Comparison of ENCODE assay signal across 22 cellular contexts in genomic region chr18:12993439-12993838, GRCh38. TPM values are rescaled to one million over a fixed set of nuclear protein-coding genes. Genes with fewer than 3 reads are reported as not detected.
DNase-seq lines count a peak whose midpoint lies in the region; ATAC-seq and TF ChIP-seq lines count a peak whose summit lies in the region.
"Had no signal": no experiment of that assay in that cellular context is flagged by ENCODE, and none has a peak within 500 bp of the region (broad histone marks: within the 10 kb centered on the region; RNA-seq: fewer than 3 reads in every experiment).

No MANE protein-coding gene starts in this region.

- POLR2A ChIA-PET in SK-N-SH (lab: Yijun Ruan, JAX) = no interaction called here
- POLR2A ChIA-PET in PC-9 (lab: Charles Lee; ENCODE audit: unreplicated experiment) = no interaction called here

- H3K27ac ChIP-seq in SK-N-SH (ENCODE audit: low read depth in 2 of 2, low read length in 1 of 2) (no peak overlapping the region), DOHH2 (ENCODE audit: low read depth, low read length) (no peak overlapping the region), PC-9 (no peak overlapping the region), endodermal cell (ENCODE audit: low read depth, low read length) (no peak overlapping the region)
- H3K27ac ChIP-seq: 22Rv1, cardiac muscle cell, ovary, upper lobe of left lung had no signal

- no peak overlapping the region for H3K27ac Mint-ChIP-seq in endodermal cell
- H3K27ac Mint-ChIP-seq: activated CD4-positive, alpha-beta T cell treated with anti-CD3 and anti-CD28 coated beads for 36 hours had no signal

- H3K36me3 ChIP-seq in SK-N-SH (replicated peaks in 1 of 2; ENCODE audit: control insufficient read depth in 1 of 2, insufficient read depth in 2 of 2, low read length in 1 of 2) (no peaks in the 10 kb centered on the region), DOHH2 (ENCODE audit: control insufficient read depth, low read length) (peaks cover 52% of the 10 kb centered on the region), PC-9 (ENCODE audit: low read depth) (0 out of 2 replicates have a peak, but pooled peaks cover 4% of the 10 kb centered on the region), endodermal cell (ENCODE audit: control insufficient read depth, insufficient read depth, low read length) (peaks cover 9% of the 10 kb centered on the region)
- H3K36me3 ChIP-seq: cardiac muscle cell, ovary, upper lobe of left lung had no signal

- no peak overlapping the region for H2AFZ ChIP-seq in SK-N-SH (ENCODE audit: low read depth)
- no peak overlapping the region for H2AFZ ChIP-seq in PC-9

- TF ChIP-seq CTCF in SK-N-SH (IDR thresholded peaks at IDR 0.05) (no peak), DOHH2 (IDR thresholded peaks at IDR 0.05; ENCODE audit: low read depth, low read length, poor library complexity, severe bottlenecking) (no peak), PC-9 (conservative IDR thresholded peaks at IDR 0.05) (no peak), endodermal cell (conservative IDR thresholded peaks at IDR 0.05) (peak; percentile 31)

- H3K4me3 ChIP-seq in SK-N-SH (ENCODE audit: low read depth in 2 of 2, low read length in 1 of 2) (no peak overlapping the region), DOHH2 (ENCODE audit: low read length) (peak overlapping the region; percentile 89), PC-9 (no peak overlapping the region), endodermal cell (ENCODE audit: low read length) (peak overlapping the region; percentile 97)
- H3K4me3 ChIP-seq: cardiac muscle cell, ovary, upper lobe of left lung had no signal

- ATAC-seq in SK-N-SH treated with all-trans-retinoic acid at 6 μM for 48 hours (no peak), HG02759 (IDR thresholded peaks at IDR 0.05; ENCODE audit: unreplicated experiment) (no peak), HG03439 (IDR thresholded peaks at IDR 0.05; ENCODE audit: unreplicated experiment) (no peak)
- ATAC-seq: activated CD4-positive, alpha-beta T cell treated with anti-CD3 and anti-CD28 coated beads for 36 hours had no signal

- intact Hi-C loops in PC-9 (cut with micrococcal nuclease; ENCODE audit: unreplicated experiment) = no loop called here

- H3F3A ChIP-seq in SK-N-SH (replicated peaks; ENCODE audit: insufficient read depth) = peaks cover 8% of the 10 kb centered on the region
- H3F3A ChIP-seq in DOHH2 (ENCODE audit: control insufficient read depth, insufficient read depth) = peaks cover 7% of the 10 kb centered on the region
- H3F3A ChIP-seq in PC-9 (ENCODE audit: insufficient read depth, low read depth) = peaks cover 37% of the 10 kb centered on the region

- 82% methylated on average over 2 of the region's 2 CpGs for WGBS in SK-N-SH (ENCODE audit: low lambda C conversion rate)
- WGBS in endodermal cell (ENCODE audit: insufficient coverage in 1 of 2, insufficient read length in 1 of 2), 2 experiments = 21 to 57% methylated on average over 1 to 2 of the region's 2 CpGs

- H3K9me3 ChIP-seq in SK-N-SH (no peaks in the 10 kb centered on the region), DOHH2 (ENCODE audit: control insufficient read depth, insufficient read depth, low read length) (no peaks in the 10 kb centered on the region), PC-9 (ENCODE audit: insufficient read depth, low read depth) (no peaks in the 10 kb centered on the region), endodermal cell (ENCODE audit: control insufficient read depth, low read length) (peaks cover 6% of the 10 kb centered on the region)
- H3K9me3 ChIP-seq: ovary, upper lobe of left lung had no signal

- BruUV-seq in PC-9 (replicated peaks; lab: Mats Ljungman, UMichigan) = no TSS peak

- no peak for TF ChIP-seq EP300 in SK-N-SH (IDR thresholded peaks at IDR 0.05; ENCODE audit: borderline replicate concordance in 1 of 2, low read depth in 1 of 2, low read length in 1 of 2)

- CTCF ChIA-PET in SK-N-SH (lab: Yijun Ruan, JAX) (no interaction called here), PC-9 (lab: Charles Lee) (no interaction called here)

- peaks cover 69% of the 10 kb centered on the region for H3K79me2 ChIP-seq in SK-N-SH (ENCODE audit: insufficient read depth)
- H3K79me2 ChIP-seq in DOHH2 (ENCODE audit: control insufficient read depth, low read length) = peaks cover 81% of the 10 kb centered on the region
- peaks cover 69% of the 10 kb centered on the region for H3K79me2 ChIP-seq in PC-9 (ENCODE audit: low read depth)

- H3K27me3 Mint-ChIP-seq in endodermal cell (ENCODE audit: insufficient read depth) = no peaks in the 10 kb centered on the region
- H3K27me3 Mint-ChIP-seq: activated CD4-positive, alpha-beta T cell treated with anti-CD3 and anti-CD28 coated beads for 36 hours had no signal

- H4K20me1 ChIP-seq in SK-N-SH (ENCODE audit: insufficient read depth) (peaks cover 13% of the 10 kb centered on the region; the same call in 1 of the 2 replicates), DOHH2 (ENCODE audit: control insufficient read depth, insufficient read depth, low read depth, low read length) (peaks cover 19% of the 10 kb centered on the region; the same call in 1 of the 2 replicates), PC-9 (ENCODE audit: insufficient read depth) (peaks cover 8% of the 10 kb centered on the region; the same call in 1 of the 2 replicates)

- no peak overlapping the region for H3K4me3 Mint-ChIP-seq in endodermal cell

- no peak for TF ChIP-seq RAD21 in SK-N-SH (IDR thresholded peaks at IDR 0.05; ENCODE audit: low read length)

- 0 out of 2 replicates have a peak overlapping the region, but pooled peaks have one; percentile 74 for H3K4me2 ChIP-seq in SK-N-SH
- H3K4me2 ChIP-seq in DOHH2 (ENCODE audit: low read length) = peak overlapping the region; percentile 93
- H3K4me2 ChIP-seq in PC-9 = peak overlapping the region; percentile 88; the same call in 1 of the 2 replicates

- H3K9me2 ChIP-seq in SK-N-SH (no peaks in the 10 kb centered on the region), DOHH2 (replicated peaks; ENCODE audit: control insufficient read depth, low read length) (no peaks in the 10 kb centered on the region), PC-9 (ENCODE audit: insufficient read depth) (no peaks in the 10 kb centered on the region)

- H3K4me1 ChIP-seq in SK-N-SH (ENCODE audit: control insufficient read depth in 1 of 2, insufficient read depth in 2 of 2, low read depth in 1 of 2, low read length in 1 of 2) (peaks cover 4 to 26% of the 10 kb centered on the region in 2 experiments; a peak in 3 of 4 replicates), DOHH2 (ENCODE audit: control insufficient read depth, low read length) (peaks cover 50% of the 10 kb centered on the region), PC-9 (replicated peaks; ENCODE audit: insufficient read depth) (peaks cover 26% of the 10 kb centered on the region), endodermal cell (ENCODE audit: control insufficient read depth, insufficient read depth, low read length) (peaks cover 6% of the 10 kb centered on the region)

- H3K9ac ChIP-seq in SK-N-SH (no peak overlapping the region), endodermal cell (ENCODE audit: extremely low read depth, low read length, poor library complexity, severe bottlenecking) (no peak overlapping the region)

- H3K36me3 Mint-ChIP-seq in endodermal cell (ENCODE audit: low read depth) = no peaks in the 10 kb centered on the region

- H3K9me3 Mint-ChIP-seq in endodermal cell = no peaks in the 10 kb centered on the region

- H3K27me3 ChIP-seq in SK-N-SH (ENCODE audit: insufficient read depth) = no peaks in the 10 kb centered on the region
- H3K27me3 ChIP-seq in DOHH2 (ENCODE audit: control insufficient read depth, low read length) = no peaks in the 10 kb centered on the region
- no peaks in the 10 kb centered on the region for H3K27me3 ChIP-seq in PC-9 (ENCODE audit: insufficient read depth, low read depth)
- no peaks in the 10 kb centered on the region for H3K27me3 ChIP-seq in endodermal cell (ENCODE audit: control insufficient read depth, insufficient read depth, low read length, poor library complexity, severe bottlenecking)
- H3K27me3 ChIP-seq: cardiac muscle cell, ovary, upper lobe of left lung had no signal

- peaks cover 28% of the 10 kb centered on the region for H3K4me1 Mint-ChIP-seq in endodermal cell

- DNase-seq in SK-N-SH (no peak), PC-9 (no peak), endodermal cell (peak; percentile 62), activated gamma-delta T cell (lab: John Stamatoyannopoulos, UW) (no peak)
- DNase-seq: activated CD4-positive, alpha-beta T cell treated with anti-CD3 and anti-CD28 coated beads for 36 hours; amniotic stem cell; DMS79 treated with DMSO at 0.1 percent for 48 hours; GOT3; mesenchymal stem cell; NCI-H146; NCI-H2171; NCI-H526 treated with DMSO at 0.1 percent for 48 hours; ovary; Right ventricle myocardium superior; stimulated activated CD4-positive, alpha-beta T cell treated with anti-CD3 and anti-CD28 coated beads, Interleukin-12 subunit alpha, Interleukin-12 subunit beta, amount 100 ng/mL, for 4 hours; upper lobe of left lung had no signal

TF ChIP-seq in SK-N-SH, 30 proteins besides CTCF, POLR2A, EP300 and RAD21 (continues in another document):
- TF ChIP-seq MAX (IDR thresholded peaks at IDR 0.05; ENCODE audit: low read depth) (no peak), MXI1 (IDR thresholded peaks at IDR 0.05; ENCODE audit: low read depth, low read length) (no peak), RFX5 (IDR thresholded peaks at IDR 0.05; ENCODE audit: low read length) (no peak)

TF ChIP-seq in SK-N-SH treated with all-trans-retinoic acid at 6 μM for 48 hours, 23 proteins besides CTCF, POLR2A, EP300 and RAD21 (continues in another document):
- TF ChIP-seq ARNTL (CRISPR knock-in tag; IDR thresholded peaks at IDR 0.05; ENCODE audit: borderline replicate concordance, low read depth) = no peak

RNA-seq across cellular contexts. Expression of gene CEP192, which starts 2.3 kb away (rescaled TPM):
- 9.4 and 13.3 TPM in 2 replicates for polyA plus RNA-seq in SK-N-SH (2012; rRNA removed)
- 11.3 and 11.8 TPM in 2 replicates for polyA plus RNA-seq in SK-N-SH (2012; cell fraction: cytosol; rRNA removed)
- 24.0 and 30.5 TPM in 2 replicates for polyA plus RNA-seq in SK-N-SH (2012; cell fraction: nucleus; rRNA removed)
- total RNA-seq in PC-9 (2021) (37.8 and 44.9 TPM in 2 replicates), endodermal cell (10 to 100 TPM; 26.4 to 35.6 TPM)
- polyA plus RNA-seq in endodermal cell (2013, experiment 1 of 2) = 29.3 TPM
- polyA plus RNA-seq in endodermal cell (2013, experiment 2 of 2) = 33.1 TPM

RNA-seq across cellular contexts. Expression of gene SEH1L, which starts 45.6 kb away (rescaled TPM):
- 29.8 and 30.4 TPM in 2 replicates for polyA plus RNA-seq in SK-N-SH (2012; rRNA removed)
- 30.0 and 35.7 TPM in 2 replicates for polyA plus RNA-seq in SK-N-SH (2012; cell fraction: cytosol; rRNA removed)
- polyA plus RNA-seq in SK-N-SH (2012; cell fraction: nucleus; rRNA removed) = 24.5 and 29.4 TPM in 2 replicates
- 98.3 and 101 TPM in 2 replicates for total RNA-seq in PC-9 (2021)
- total RNA-seq in endodermal cell = 10 to 100 TPM; 58.4 to 63.0 TPM
- 29.5 TPM for polyA plus RNA-seq in endodermal cell (2013, experiment 1 of 2)
- 28.6 TPM for polyA plus RNA-seq in endodermal cell (2013, experiment 2 of 2)

Comparison
In these comparisons a context has a peak if more than half of its experiments do, and no peak if none do; other contexts are left out.
1. H3K4me3 ChIP-seq: peak in DOHH2 (single experiment) and endodermal cell (single experiment); none in SK-N-SH (0 of 2) and PC-9 (single experiment).
2. Peak in every context shown above with its lines, with median percentiles within 50 percentile points of each other: H3K4me2 ChIP-seq.